16 cellular contexts compared by ENCODE assay signal in genomic region chr16:50193594-50193993, GRCh38. TPM values are rescaled to one million over a fixed set of nuclear protein-coding genes. Genes with fewer than 3 reads are reported as not detected.
DNase-seq lines count a peak whose midpoint lies in the region; ATAC-seq and TF ChIP-seq lines count a peak whose summit lies in the region.
"Had no signal": no experiment of that assay in that cellular context is flagged by ENCODE, and none has a peak within 500 bp of the region (broad histone marks: within the 10 kb centered on the region; RNA-seq: fewer than 3 reads in every experiment).

No MANE protein-coding gene starts in this region.

- peaks cover 54% of the 10 kb centered on the region for H3K4me1 Mint-ChIP-seq in activated CD4-positive, alpha-beta T cell treated with anti-CD3 and anti-CD28 coated beads for 36 hours
- H3K4me1 Mint-ChIP-seq in activated CD4-positive, alpha-beta T cell treated with anti-CD3 and anti-CD28 coated beads, Interleukin-2, amount 10 ng/mL, durations not matched to agents 24 days and 14 days, result peaks cover 38% of the 10 kb centered on the region
- peaks cover 82% of the 10 kb centered on the region for H3K4me1 Mint-ChIP-seq in HFFc6 (ENCODE audit: low read depth)
- peaks cover 44 to 61% of the 10 kb centered on the region in 2 donors for H3K4me1 Mint-ChIP-seq in effector memory CD8-positive, alpha-beta T cell (ENCODE audit: low read depth in 2 of 2)

- peaks cover 0 to 1% of the 10 kb centered on the region in 2 experiments for H3K4me1 ChIP-seq in trophoblast cell (ENCODE audit: control insufficient read depth in 1 of 2, insufficient read depth in 2 of 2, low read length in 2 of 2)

- ATAC-seq in activated CD4-positive, alpha-beta T cell treated with anti-CD3 and anti-CD28 coated beads for 36 hours, result no peak
- no peak for ATAC-seq in effector memory CD8-positive, alpha-beta T cell (replicated peaks)

- no peak overlapping the region for H4K91ac ChIP-seq in trophoblast cell (ENCODE audit: low read depth, low read length)

- TF ChIP-seq POLR2A in lower leg skin (IDR thresholded peaks at IDR 0.05), result no peak

- no peak overlapping the region for H3K27ac ChIP-seq in trophoblast cell (ENCODE audit: low read depth, low read length)
- no peak overlapping the region for H3K27ac ChIP-seq in brain microvascular endothelial cell
- H3K27ac ChIP-seq: SK-N-MC, tibial nerve had no signal

- H2BK12ac ChIP-seq in trophoblast cell (ENCODE audit: low read length), result no peak overlapping the region

- H3K4me3 ChIP-seq in trophoblast cell (ENCODE audit: low read depth, low read length) (no peak overlapping the region), brain microvascular endothelial cell (ENCODE audit: low read depth, low read length) (no peak overlapping the region), lower leg skin (ENCODE audit: low read depth, poor library complexity, severe bottlenecking) (no peak overlapping the region)
- H3K4me3 ChIP-seq: SK-N-MC, tibial nerve had no signal

- H4K12ac ChIP-seq in trophoblast cell (ENCODE audit: low read depth, low read length), result no peak overlapping the region

- H3K14ac ChIP-seq in trophoblast cell (ENCODE audit: low read length), result no peak overlapping the region

- no peaks in the 10 kb centered on the region for H3K27me3 Mint-ChIP-seq in activated CD4-positive, alpha-beta T cell treated with anti-CD3 and anti-CD28 coated beads for 36 hours
- H3K27me3 Mint-ChIP-seq in activated CD4-positive, alpha-beta T cell treated with anti-CD3 and anti-CD28 coated beads, Interleukin-2, amount 10 ng/mL, durations not matched to agents 24 days and 14 days, result no peaks in the 10 kb centered on the region
- peaks cover 4% of the 10 kb centered on the region; the same call in 1 of the 2 replicates for H3K27me3 Mint-ChIP-seq in HFFc6 (ENCODE audit: insufficient read depth)
- H3K27me3 Mint-ChIP-seq in effector memory CD8-positive, alpha-beta T cell, result no peaks in the 10 kb centered on the region

- in situ Hi-C loops in brain microvascular endothelial cell (cut with HindIII; ENCODE audit: low pct_ligation_motif_present, low sequenced_read_pairs), result no loop called here

- H3K23ac ChIP-seq in trophoblast cell (ENCODE audit: low read length), result no peak overlapping the region

- H3K4ac ChIP-seq in trophoblast cell (ENCODE audit: low read depth, low read length), result no peak overlapping the region

- no peaks in the 10 kb centered on the region for H3K27me3 ChIP-seq in trophoblast cell (ENCODE audit: insufficient read depth, low read length)
- H3K27me3 ChIP-seq in brain microvascular endothelial cell (replicated peaks), result no peaks in the 10 kb centered on the region
- H3K27me3 ChIP-seq: tibial nerve had no signal

- DNase-seq in activated CD4-positive, alpha-beta T cell treated with anti-CD3 and anti-CD28 coated beads for 36 hours, result no peak
- no peak for DNase-seq in activated CD4-positive, alpha-beta T cell treated with anti-CD3 and anti-CD28 coated beads, Interleukin-2, amount 10 ng/mL, durations not matched to agents 24 days and 14 days
- DNase-seq in HFFc6 (no peak), trophoblast cell (peak; percentile 64 to 76), brain microvascular endothelial cell (no peak), lower leg skin (ENCODE audit: low spot score in 2 of 2) (no peak)
- DNase-seq in effector memory CD8-positive, alpha-beta T cell, result no peak
- no peak for DNase-seq in activated T-cell treated with anti-CD3 and anti-CD28 coated beads, Interleukin-2, amount 50 U/mL, for 1 hour
- DNase-seq: cerebellar nuclear complex; COR-L47; NCI-H1105 treated with DMSO at 0.1 percent for 48 hours; NCI-H2171 treated with DMSO at 0.1 percent for 48 hours; retina; stimulated activated CD4-positive, alpha-beta T cell treated with anti-CD3 and anti-CD28 coated beads, Interleukin-1b, Interleukin-23, amount 100 ng/mL, for 48 hours had no signal

- intact Hi-C loops in activated CD4-positive, alpha-beta T cell treated with anti-CD3 and anti-CD28 coated beads for 36 hours (cut with DNase I, micrococcal nuclease), result no loop called here
- intact Hi-C loops in activated CD4-positive, alpha-beta T cell treated with anti-CD3 and anti-CD28 coated beads, Interleukin-2, amount 10 ng/mL, durations not matched to agents 24 days and 14 days (cut with micrococcal nuclease), result no loop called here
- intact Hi-C loops in lower leg skin (cut with DNase I; ENCODE audit: low total_unique reads), result no loop called here

- H3K79me1 ChIP-seq in trophoblast cell (ENCODE audit: low read length), result no peaks in the 10 kb centered on the region

- CTCF ChIA-PET in activated CD4-positive, alpha-beta T cell treated with anti-CD3 and anti-CD28 coated beads for 36 hours (lab: Charles Lee), result interaction anchor here (0.7 to 1.3 kb wide), 3 partner anchors 26 to 171 kb away, joined by 3 to 4 read pairs (median 3); no protein-coding TSS in a partner anchor

- peaks cover 2% of the 10 kb centered on the region for H3K36me3 Mint-ChIP-seq in activated CD4-positive, alpha-beta T cell treated with anti-CD3 and anti-CD28 coated beads for 36 hours (ENCODE audit: low read depth)
- peaks cover 5% of the 10 kb centered on the region for H3K36me3 Mint-ChIP-seq in activated CD4-positive, alpha-beta T cell treated with anti-CD3 and anti-CD28 coated beads, Interleukin-2, amount 10 ng/mL, durations not matched to agents 24 days and 14 days (ENCODE audit: low read depth)
- H3K36me3 Mint-ChIP-seq in HFFc6 (ENCODE audit: low read depth), result peaks cover 18% of the 10 kb centered on the region
- peaks cover 20% of the 10 kb centered on the region for H3K36me3 Mint-ChIP-seq in effector memory CD8-positive, alpha-beta T cell (ENCODE audit: insufficient read depth)

- no peaks in the 10 kb centered on the region for H3K36me3 ChIP-seq in trophoblast cell (ENCODE audit: control insufficient read depth in 1 of 2, insufficient read depth in 2 of 2, low read length in 2 of 2)
- no peaks in the 10 kb centered on the region for H3K36me3 ChIP-seq in brain microvascular endothelial cell (replicated peaks)
- H3K36me3 ChIP-seq: tibial nerve had no signal

- H2AK5ac ChIP-seq in trophoblast cell (ENCODE audit: low read length), result no peak overlapping the region

- H3K9me3 ChIP-seq in trophoblast cell (ENCODE audit: insufficient read depth, low read depth, low read length), result no peaks in the 10 kb centered on the region
- H3K9me3 ChIP-seq: tibial nerve had no signal

- no peak overlapping the region for H2BK120ac ChIP-seq in trophoblast cell (ENCODE audit: insufficient read depth, low read length, poor library complexity)

- H3K4me3 Mint-ChIP-seq in activated CD4-positive, alpha-beta T cell treated with anti-CD3 and anti-CD28 coated beads for 36 hours, result no peak overlapping the region
- no peak overlapping the region for H3K4me3 Mint-ChIP-seq in activated CD4-positive, alpha-beta T cell treated with anti-CD3 and anti-CD28 coated beads, Interleukin-2, amount 10 ng/mL, durations not matched to agents 24 days and 14 days
- peak overlapping the region; percentile 73 for H3K4me3 Mint-ChIP-seq in HFFc6
- no peak overlapping the region for H3K4me3 Mint-ChIP-seq in effector memory CD8-positive, alpha-beta T cell

- no CpG with 5 or more reads among the region's 5 CpGs for WGBS in trophoblast cell (ENCODE audit: extremely low coverage, insufficient coverage, insufficient read length)
- WGBS in lower leg skin, 2 donors, result 81 to 84% methylated on average over 5 of the region's 5 CpGs

- H2AFZ ChIP-seq in trophoblast cell (ENCODE audit: insufficient read depth, low read length, poor library complexity), result no peak overlapping the region

- no peaks in the 10 kb centered on the region for H3K9me3 Mint-ChIP-seq in activated CD4-positive, alpha-beta T cell treated with anti-CD3 and anti-CD28 coated beads for 36 hours (ENCODE audit: low read depth)
- no peaks in the 10 kb centered on the region for H3K9me3 Mint-ChIP-seq in activated CD4-positive, alpha-beta T cell treated with anti-CD3 and anti-CD28 coated beads, Interleukin-2, amount 10 ng/mL, durations not matched to agents 24 days and 14 days
- no peaks in the 10 kb centered on the region for H3K9me3 Mint-ChIP-seq in HFFc6
- no peaks in the 10 kb centered on the region for H3K9me3 Mint-ChIP-seq in effector memory CD8-positive, alpha-beta T cell

- no peak overlapping the region for H2BK5ac ChIP-seq in trophoblast cell (ENCODE audit: low read depth, low read length, poor library complexity)

- no peak overlapping the region for H3K4me2 ChIP-seq in trophoblast cell (ENCODE audit: low read length)

- POLR2A ChIA-PET in activated CD4-positive, alpha-beta T cell treated with anti-CD3 and anti-CD28 coated beads for 36 hours (lab: Charles Lee), result no interaction called here

- peak overlapping the region; percentile 48 for H3K27ac Mint-ChIP-seq in activated CD4-positive, alpha-beta T cell treated with anti-CD3 and anti-CD28 coated beads for 36 hours
- no peak overlapping the region for H3K27ac Mint-ChIP-seq in activated CD4-positive, alpha-beta T cell treated with anti-CD3 and anti-CD28 coated beads, Interleukin-2, amount 10 ng/mL, durations not matched to agents 24 days and 14 days
- peak overlapping the region; percentile 86 for H3K27ac Mint-ChIP-seq in HFFc6
- peak overlapping the region; percentile 68 to 81 for H3K27ac Mint-ChIP-seq in effector memory CD8-positive, alpha-beta T cell

- H3K9ac ChIP-seq in trophoblast cell (ENCODE audit: low read length), result no peak overlapping the region

- no peak overlapping the region for H4K8ac ChIP-seq in trophoblast cell (ENCODE audit: low read depth, low read length)

- TF ChIP-seq CTCF in HFFc6 (IDR thresholded peaks at IDR 0.05), result no peak
- no peak for TF ChIP-seq CTCF in brain microvascular endothelial cell (IDR thresholded peaks at IDR 0.05; ENCODE audit: low read depth, low read length, missing control alignments)
- no peak for TF ChIP-seq CTCF in lower leg skin (IDR thresholded peaks at IDR 0.05)

- no peaks in the 10 kb centered on the region for H3K79me2 ChIP-seq in trophoblast cell (ENCODE audit: control insufficient read depth, insufficient read depth, low read length, poor library complexity)

- no peak overlapping the region for H3K18ac ChIP-seq in trophoblast cell (ENCODE audit: low read length)

RNA-seq across cellular contexts. Expression of gene TENT4B, which starts 40.5 kb away (rescaled TPM):
- total RNA-seq in activated CD4-positive, alpha-beta T cell treated with anti-CD3 and anti-CD28 coated beads for 36 hours, result 10 to 100 TPM; 19.3 to 22.4 TPM
- total RNA-seq in activated CD4-positive, alpha-beta T cell treated with anti-CD3 and anti-CD28 coated beads, Interleukin-2, amount 10 ng/mL, durations not matched to agents 24 days and 14 days, result 16.6 and 18.5 TPM in 2 replicates
- total RNA-seq in HFFc6 (2021; fragmentation: NEBNext Ultra II Directional; extraction: Animal tissue kit (Norgen Biotek cat#: 25700)), result 10 to 100 TPM; 19.4 to 23.0 (median 21.6) TPM
- polyA plus RNA-seq in trophoblast cell (2013), result 13.0 and 13.3 TPM in 2 replicates
- 10 to 100 TPM in 3 of 4 donors, 1 to 10 TPM in 1; 9.1 to 14.7 (median 12.6) TPM for total RNA-seq in lower leg skin

Comparison
In these comparisons a context has a peak if more than half of its experiments do, and no peak if none do; other contexts are left out.
1. DNase-seq: peak in trophoblast cell (2 of 2); none in activated CD4-positive, alpha-beta T cell treated with anti-CD3 and anti-CD28 coated beads for 36 hours (single experiment), activated CD4-positive, alpha-beta T cell treated with anti-CD3 and anti-CD28 coated beads, Interleukin-2, amount 10 ng/mL, durations not matched to agents 24 days and 14 days (single experiment), HFFc6 (single experiment), effector memory CD8-positive, alpha-beta T cell (0 of 3), activated T-cell treated with anti-CD3 and anti-CD28 coated beads, Interleukin-2, amount 50 U/mL, for 1 hour (single experiment), brain microvascular endothelial cell (single experiment) and lower leg skin (0 of 2).